Comparison of ENCODE assay signal across 14 cellular contexts in the genomic region with DNA sequence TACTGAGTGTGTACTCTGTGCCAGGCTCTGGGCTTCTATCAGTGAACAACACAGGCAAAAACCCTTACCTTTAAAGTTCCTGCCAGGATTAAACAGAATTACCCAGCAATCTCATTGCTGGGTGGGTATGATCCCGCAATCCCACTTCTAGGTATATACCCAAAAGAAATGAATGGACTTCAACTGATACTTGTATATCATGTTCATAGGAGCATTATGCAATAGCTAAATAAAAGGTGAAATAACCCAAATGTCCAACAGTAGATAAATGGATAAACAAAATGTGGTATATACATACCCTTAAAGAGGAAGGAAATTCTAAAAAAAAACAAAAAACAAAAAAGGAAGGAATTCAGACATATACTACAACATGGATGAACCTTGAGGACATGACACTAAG. TPM values are rescaled to one million over a fixed set of nuclear protein-coding genes. Genes with fewer than 3 reads are reported as not detected.
A peak's percentile ranks its signal among the peaks of the same experiment; 100 is the strongest.
DNase-seq lines count a peak whose midpoint lies in the region; ATAC-seq and TF ChIP-seq lines count a peak whose summit lies in the region.
"Had no signal": no experiment of that assay in that cellular context is flagged by ENCODE, and none has a peak within 500 bp of the region (broad histone marks: within the 10 kb centered on the region; RNA-seq: fewer than 3 reads in every experiment).

No MANE protein-coding gene starts in this region.

- no peak overlapping the region for H3K4me3 Mint-ChIP-seq in central memory CD8-positive, alpha-beta T cell
- H3K4me3 Mint-ChIP-seq: CD14-positive monocyte; CD4-positive, alpha-beta memory T cell had no signal

- H3K27ac Mint-ChIP-seq in central memory CD8-positive, alpha-beta T cell (ENCODE audit: low read depth), result peak overlapping the region; percentile 71

- no peak overlapping the region for H3K4me3 ChIP-seq in BLaER1 treated with 17β-estradiol and CSF1 and Interleukin-3, amounts not matched to agents 10 nM and 100 nM
- H3K4me3 ChIP-seq in neutrophil (ENCODE audit: low read depth in 1 of 2, low read length in 1 of 2) (no peak overlapping the region), tibial nerve (no peak overlapping the region), smooth muscle cell (no peak overlapping the region)
- H3K4me3 ChIP-seq: A549, HAP-1 had no signal

- peaks cover 7 to 39% (median 24%) of the 10 kb centered on the region in 10 experiments for H3K4me1 ChIP-seq in BLaER1 treated with 17β-estradiol and CSF1 and Interleukin-3, amounts not matched to agents 10 nM and 100 nM
- peaks cover 33 to 36% of the 10 kb centered on the region in 2 experiments for H3K4me1 ChIP-seq in neutrophil (ENCODE audit: control insufficient read depth in 1 of 2, insufficient read depth in 1 of 2, low read depth in 1 of 2, low read length in 1 of 2)
- H3K4me1 ChIP-seq in tibial nerve, result no peaks in the 10 kb centered on the region
- no peaks in the 10 kb centered on the region for H3K4me1 ChIP-seq in smooth muscle cell (ENCODE audit: low read depth)
- H3K4me1 ChIP-seq: A549, HAP-1 had no signal

- no peak for TF ChIP-seq POLR2A in tibial nerve (IDR thresholded peaks at IDR 0.05)

- no peaks in the 10 kb centered on the region for H3K27me3 ChIP-seq in BLaER1 treated with 17β-estradiol and CSF1 and Interleukin-3, amounts not matched to agents 10 nM and 100 nM
- H3K27me3 ChIP-seq in neutrophil (no peaks in the 10 kb centered on the region), tibial nerve (no peaks in the 10 kb centered on the region), smooth muscle cell (ENCODE audit: low read depth) (no peaks in the 10 kb centered on the region)

- no peaks in the 10 kb centered on the region for H3K27me3 Mint-ChIP-seq in central memory CD8-positive, alpha-beta T cell
- H3K27me3 Mint-ChIP-seq: CD4-positive, alpha-beta memory T cell had no signal

- H3K9me3 ChIP-seq in BLaER1 treated with 17β-estradiol and CSF1 and Interleukin-3, amounts not matched to agents 10 nM and 100 nM (replicated peaks in 1 of 11), result no peaks in the 10 kb centered on the region
- H3K9me3 ChIP-seq in neutrophil, result no peaks in the 10 kb centered on the region
- H3K9me3 ChIP-seq in tibial nerve, result no peaks in the 10 kb centered on the region
- no peaks in the 10 kb centered on the region for H3K9me3 ChIP-seq in smooth muscle cell (replicated peaks; ENCODE audit: low read depth)
- H3K9me3 ChIP-seq: A549, HAP-1 had no signal

- no peaks in the 10 kb centered on the region for H3K79me2 ChIP-seq in smooth muscle cell (ENCODE audit: low read depth)

- H3K36me3 Mint-ChIP-seq in central memory CD8-positive, alpha-beta T cell (ENCODE audit: insufficient read depth), result peaks cover 1% of the 10 kb centered on the region

- TF ChIP-seq CTCF in neutrophil (IDR thresholded peaks at IDR 0.05) (no peak), tibial nerve (IDR thresholded peaks at IDR 0.05) (no peak), smooth muscle cell (IDR thresholded peaks at IDR 0.05; ENCODE audit: borderline replicate concordance, insufficient read depth, poor library complexity, severe bottlenecking) (no peak)

- no peaks in the 10 kb centered on the region for H3F3A ChIP-seq in smooth muscle cell (ENCODE audit: low read depth)

- peak; percentile 47 for DNase-seq in OCI-M1 (lab: John Stamatoyannopoulos, UW)
- DNase-seq in central memory CD8-positive, alpha-beta T cell (ENCODE audit: low spot score in 2 of 2), result no peak
- no peak for DNase-seq in NCI-H1694 treated with DMSO at 0.1 percent for 48 hours (lab: John Stamatoyannopoulos, UW)
- DNase-seq in tibial nerve (ENCODE audit: low spot score in 2 of 2), result no peak
- DNase-seq in smooth muscle cell (lab: John Stamatoyannopoulos, UW; ENCODE audit: unreplicated experiment), result no peak
- DNase-seq: CD4-positive, alpha-beta memory T cell; DMS79 treated with DMSO at 0.1 percent for 48 hours; GF-D8 had no signal

- peaks cover 0 to 34% (median 4%) of the 10 kb centered on the region in 11 experiments; a peak in 5 of 22 replicates for H3K36me3 ChIP-seq in BLaER1 treated with 17β-estradiol and CSF1 and Interleukin-3, amounts not matched to agents 10 nM and 100 nM
- H3K36me3 ChIP-seq in neutrophil, result no peaks in the 10 kb centered on the region
- peaks cover 0 to 3% (median 0%) of the 10 kb centered on the region in 3 donors for H3K36me3 ChIP-seq in tibial nerve
- H3K36me3 ChIP-seq in smooth muscle cell (ENCODE audit: low read depth), result no peaks in the 10 kb centered on the region
- H3K36me3 ChIP-seq: HAP-1 had no signal

- no peak for ATAC-seq in central memory CD8-positive, alpha-beta T cell (replicated peaks; ENCODE audit: extremely low read depth, poor library complexity, severe bottlenecking)

- 97 to 100% methylated on average over 1 of the region's 1 CpG for WGBS in tibial nerve, 2 donors
- 100% methylated on average over 1 of the region's 1 CpG for WGBS in smooth muscle cell (ENCODE audit: low lambda C conversion rate)

- H3K27ac ChIP-seq in BLaER1 treated with 17β-estradiol and CSF1 and Interleukin-3, amounts not matched to agents 10 nM and 100 nM, result no peak overlapping the region
- H3K27ac ChIP-seq in neutrophil (peak overlapping the region; percentile 1), tibial nerve (no peak overlapping the region), smooth muscle cell (ENCODE audit: low read depth) (no peak overlapping the region)
- H3K27ac ChIP-seq: 22Rv1, A549 had no signal

- no peak for TF ChIP-seq EP300 in tibial nerve (IDR thresholded peaks at IDR 0.05)

- peaks cover 22% of the 10 kb centered on the region for H3K4me1 Mint-ChIP-seq in central memory CD8-positive, alpha-beta T cell

- H4K20me1 ChIP-seq in BLaER1 treated with 17β-estradiol and CSF1 and Interleukin-3, amounts not matched to agents 10 nM and 100 nM, result 0 out of 22 replicates have a peak, but pooled peaks cover 0 to 5% (median 0%) of the 10 kb centered on the region in 11 experiments
- H4K20me1 ChIP-seq in smooth muscle cell (ENCODE audit: low read depth), result no peaks in the 10 kb centered on the region

- H3K9me3 Mint-ChIP-seq in central memory CD8-positive, alpha-beta T cell, result no peaks in the 10 kb centered on the region
- H3K9me3 Mint-ChIP-seq: CD4-positive, alpha-beta memory T cell had no signal

- H3K4me2 ChIP-seq in BLaER1 treated with 17β-estradiol and CSF1 and Interleukin-3, amounts not matched to agents 10 nM and 100 nM, result peak overlapping the region in 6 of 11 experiments; percentile 16 to 84 (median 62); a peak in 11 of 22 replicates
- no peak overlapping the region for H3K4me2 ChIP-seq in smooth muscle cell
- H3K4me2 ChIP-seq: A549 had no signal

- H2AFZ ChIP-seq in smooth muscle cell (ENCODE audit: low read depth), result no peak overlapping the region

- H3K9ac ChIP-seq in BLaER1 treated with 17β-estradiol and CSF1 and Interleukin-3, amounts not matched to agents 10 nM and 100 nM, result no peak overlapping the region
- H3K9ac ChIP-seq in smooth muscle cell (ENCODE audit: low read depth), result no peak overlapping the region

RNA-seq across cellular contexts. Expression of a gene that starts 14.7 kb away (rescaled TPM):
- 100 to 1,000 TPM; 197 to 255 (median 238) TPM for total RNA-seq in tibial nerve
- 166 and 202 TPM in 2 replicates for total RNA-seq in smooth muscle cell
- 208 and 216 TPM in 2 replicates for polyA plus RNA-seq in smooth muscle cell

RNA-seq across cellular contexts. Expression of a gene that starts 16.9 kb away (rescaled TPM):
- 10 to 100 TPM in 1 of 4 donors, 1 to 10 TPM in 3; 2.0 to 10.2 (median 4.4) TPM for total RNA-seq in tibial nerve
- total RNA-seq in smooth muscle cell, result 9.0 and 11.7 TPM in 2 replicates
- 6.8 and 7.0 TPM in 2 replicates for polyA plus RNA-seq in smooth muscle cell

RNA-seq across cellular contexts. Expression of a gene that starts 35.4 kb away (rescaled TPM):
- total RNA-seq in tibial nerve (10 to 100 TPM; 14.4 to 27.5 (median 21.9) TPM), smooth muscle cell (4.2 and 4.6 TPM in 2 replicates)
- 7.6 and 7.9 TPM in 2 replicates for polyA plus RNA-seq in smooth muscle cell
